In the genomic region with DNA sequence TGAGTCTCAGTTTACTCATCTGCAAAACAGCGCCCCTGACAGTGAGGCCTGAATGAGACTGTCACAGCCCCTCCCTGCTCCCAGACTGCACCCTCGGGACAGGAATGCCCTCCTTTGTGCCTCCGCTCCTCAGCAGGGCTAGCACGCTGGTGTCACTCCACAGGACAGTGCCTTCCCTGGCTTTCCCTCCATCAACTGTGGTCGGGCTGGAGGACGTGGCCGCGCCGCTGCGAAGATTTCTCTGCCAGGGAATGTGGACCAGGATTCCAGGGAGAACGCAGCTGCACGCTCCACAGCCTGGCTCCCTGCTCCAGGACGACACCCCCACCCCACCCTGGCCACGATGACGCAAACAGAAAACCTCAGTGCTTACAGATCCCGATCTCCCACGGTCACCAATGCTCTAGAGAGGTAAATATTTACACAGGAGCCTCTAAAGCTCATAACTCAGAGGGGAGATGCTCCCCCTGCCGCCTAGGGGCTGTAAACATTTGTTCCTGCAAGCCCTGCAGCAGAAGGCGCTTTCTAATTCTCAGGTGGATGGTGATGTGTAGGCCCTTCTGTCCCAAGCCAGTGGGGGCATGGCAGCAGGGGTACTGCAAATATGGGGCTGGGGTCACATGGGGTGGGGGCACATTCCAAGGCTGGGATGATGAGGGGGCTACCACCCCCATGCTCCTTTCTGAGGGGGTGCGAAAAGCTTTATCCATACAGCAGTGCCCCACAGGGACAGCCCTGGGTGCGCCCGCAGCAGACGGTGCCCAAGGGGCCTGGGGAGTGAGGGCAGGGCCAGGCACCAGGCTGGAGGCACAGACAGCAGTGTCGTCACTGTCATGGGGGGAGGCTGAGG, we compare ENCODE assay signal across 10 cellular contexts. TPM values are rescaled to one million over a fixed set of nuclear protein-coding genes. Genes with fewer than 3 reads are reported as not detected.
DNase-seq lines count a peak whose midpoint lies in the region; ATAC-seq and TF ChIP-seq lines count a peak whose summit lies in the region.
"Had no signal": no experiment of that assay in that cellular context is flagged by ENCODE, and none has a peak within 500 bp of the region (broad histone marks: within the 10 kb centered on the region; RNA-seq: fewer than 3 reads in every experiment).

No MANE protein-coding gene starts in this region.

- H3K27me3 ChIP-seq in BLaER1, result no peaks in the 10 kb centered on the region
- H3K27me3 ChIP-seq in left lung, result no peaks in the 10 kb centered on the region
- no peaks in the 10 kb centered on the region for H3K27me3 ChIP-seq in uterus

- no peak overlapping the region for H3K4me3 ChIP-seq in BLaER1
- H3K4me3 ChIP-seq in left lung, result no peak overlapping the region
- H3K4me3 ChIP-seq in uterus, result no peak overlapping the region
- H3K4me3 ChIP-seq: GM12878, thoracic aorta had no signal

- DNase-seq in NCI-H146 treated with DMSO at 0.1 percent for 48 hours (lab: John Stamatoyannopoulos, UW; ENCODE audit: unreplicated experiment), result peak; percentile 92
- peak; percentile 82 to 87 for DNase-seq in T47D (ENCODE audit: low read depth in 1 of 2, low spot score in 1 of 2)
- DNase-seq in left lung, result peak; percentile 32 to 71
- DNase-seq in uterus, result peak; percentile 80 to 82
- DNase-seq in cerebellar nuclear complex (lab: John Stamatoyannopoulos, UW), result no peak
- no peak for DNase-seq in activated CD4-positive, alpha-beta T cell treated with anti-CD3 and anti-CD28 coated beads, Interleukin-2, amount 50 U/mL, for 4 hours

- H3K4me2 ChIP-seq in BLaER1, result peak overlapping the region; percentile 80

- H3K36me3 ChIP-seq in BLaER1 (peaks cover 28% of the 10 kb centered on the region), left lung (no peaks in the 10 kb centered on the region), uterus (no peaks in the 10 kb centered on the region)
- H3K36me3 ChIP-seq: thoracic aorta had no signal

- H3K4me1 ChIP-seq in BLaER1 (peaks cover 100% of the 10 kb centered on the region), left lung (peaks cover 13 to 48% of the 10 kb centered on the region in 2 donors), uterus (peaks cover 0 to 21% of the 10 kb centered on the region in 2 donors)

- intact Hi-C loops in left lung (cut with DNase I), result no loop called here
- intact Hi-C loops in uterus (cut with DNase I; ENCODE audit: low total_unique reads), result no loop called here

- TF ChIP-seq POLR2A in uterus (IDR thresholded peaks at IDR 0.05), result no peak

- no peak for TF ChIP-seq CTCF in left lung (IDR thresholded peaks at IDR 0.05)
- TF ChIP-seq CTCF in uterus (IDR thresholded peaks at IDR 0.05), result peak in 2 of 4 experiments; percentile 29 to 43

- H3K9me3 ChIP-seq in BLaER1, result no peaks in the 10 kb centered on the region
- H3K9me3 ChIP-seq in left lung, result no peaks in the 10 kb centered on the region
- no peaks in the 10 kb centered on the region for H3K9me3 ChIP-seq in uterus
- H3K9me3 ChIP-seq: thoracic aorta had no signal

- H3K27ac ChIP-seq in BLaER1 (peak overlapping the region; percentile 76), left lung (peak overlapping the region in 1 of 2 donors; percentile 16), uterus (peak overlapping the region; percentile 62 to 78)
- H3K27ac ChIP-seq: thoracic aorta had no signal

- ATAC-seq in left lung, result peak; percentile 52
- no peak for ATAC-seq in GM18867 (IDR thresholded peaks at IDR 0.05; ENCODE audit: unreplicated experiment)

- peak overlapping the region; percentile 35 for H3K9ac ChIP-seq in BLaER1

- H4K20me1 ChIP-seq in BLaER1, result peaks cover 100% of the 10 kb centered on the region

- in situ Hi-C loops in T47D (cut with HindIII; ENCODE audit: low pct_unique_long_range_greater_than_20kb, low sequenced_read_pairs), result no loop called here

RNA-seq across cellular contexts. Expression of a gene that starts 12.4 kb away (rescaled TPM):
- total RNA-seq in left lung, result 10 to 100 TPM; 30.8 to 38.0 TPM
- 100 to 1,000 TPM in 1 of 4 donors, 10 to 100 TPM in 3; 22.7 to 198 (median 37.4) TPM for total RNA-seq in uterus

Comparison
In these comparisons a context has a peak if more than half of its experiments do, and no peak if none do; other contexts are left out.
1. DNase-seq: peak in NCI-H146 treated with DMSO at 0.1 percent for 48 hours (single experiment), T47D (2 of 2), left lung (2 of 2) and uterus (2 of 2); none in cerebellar nuclear complex (0 of 2) and activated CD4-positive, alpha-beta T cell treated with anti-CD3 and anti-CD28 coated beads, Interleukin-2, amount 50 U/mL, for 4 hours (0 of 2).